ENCODE assay signal across 1 cellular context in genomic region chr12:109448707-109449390, GRCh38.
TF ChIP-seq lines count a peak whose summit lies in the region.

No MANE protein-coding gene starts in this region.

TF ChIP-seq in WTC11, 78 proteins besides CTCF, POLR2A, EP300 and RAD21 (continued from another document):
- TF ChIP-seq, protein P1, sequence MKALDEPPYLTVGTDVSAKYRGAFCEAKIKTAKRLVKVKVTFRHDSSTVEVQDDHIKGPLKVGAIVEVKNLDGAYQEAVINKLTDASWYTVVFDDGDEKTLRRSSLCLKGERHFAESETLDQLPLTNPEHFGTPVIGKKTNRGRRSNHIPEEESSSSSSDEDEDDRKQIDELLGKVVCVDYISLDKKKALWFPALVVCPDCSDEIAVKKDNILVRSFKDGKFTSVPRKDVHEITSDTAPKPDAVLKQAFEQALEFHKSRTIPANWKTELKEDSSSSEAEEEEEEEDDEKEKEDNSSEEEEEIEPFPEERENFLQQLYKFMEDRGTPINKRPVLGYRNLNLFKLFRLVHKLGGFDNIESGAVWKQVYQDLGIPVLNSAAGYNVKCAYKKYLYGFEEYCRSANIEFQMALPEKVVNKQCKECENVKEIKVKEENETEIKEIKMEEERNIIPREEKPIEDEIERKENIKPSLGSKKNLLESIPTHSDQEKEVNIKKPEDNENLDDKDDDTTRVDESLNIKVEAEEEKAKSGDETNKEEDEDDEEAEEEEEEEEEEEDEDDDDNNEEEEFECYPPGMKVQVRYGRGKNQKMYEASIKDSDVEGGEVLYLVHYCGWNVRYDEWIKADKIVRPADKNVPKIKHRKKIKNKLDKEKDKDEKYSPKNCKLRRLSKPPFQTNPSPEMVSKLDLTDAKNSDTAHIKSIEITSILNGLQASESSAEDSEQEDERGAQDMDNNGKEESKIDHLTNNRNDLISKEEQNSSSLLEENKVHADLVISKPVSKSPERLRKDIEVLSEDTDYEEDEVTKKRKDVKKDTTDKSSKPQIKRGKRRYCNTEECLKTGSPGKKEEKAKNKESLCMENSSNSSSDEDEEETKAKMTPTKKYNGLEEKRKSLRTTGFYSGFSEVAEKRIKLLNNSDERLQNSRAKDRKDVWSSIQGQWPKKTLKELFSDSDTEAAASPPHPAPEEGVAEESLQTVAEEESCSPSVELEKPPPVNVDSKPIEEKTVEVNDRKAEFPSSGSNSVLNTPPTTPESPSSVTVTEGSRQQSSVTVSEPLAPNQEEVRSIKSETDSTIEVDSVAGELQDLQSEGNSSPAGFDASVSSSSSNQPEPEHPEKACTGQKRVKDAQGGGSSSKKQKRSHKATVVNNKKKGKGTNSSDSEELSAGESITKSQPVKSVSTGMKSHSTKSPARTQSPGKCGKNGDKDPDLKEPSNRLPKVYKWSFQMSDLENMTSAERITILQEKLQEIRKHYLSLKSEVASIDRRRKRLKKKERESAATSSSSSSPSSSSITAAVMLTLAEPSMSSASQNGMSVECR (CRISPR knock-in tag; IDR thresholded peaks at IDR 0.05; ENCODE audit: borderline replicate concordance) = no peak
- no peak for TF ChIP-seq JUN (CRISPR knock-in tag; IDR thresholded peaks at IDR 0.05)
- TF ChIP-seq, protein P2, sequence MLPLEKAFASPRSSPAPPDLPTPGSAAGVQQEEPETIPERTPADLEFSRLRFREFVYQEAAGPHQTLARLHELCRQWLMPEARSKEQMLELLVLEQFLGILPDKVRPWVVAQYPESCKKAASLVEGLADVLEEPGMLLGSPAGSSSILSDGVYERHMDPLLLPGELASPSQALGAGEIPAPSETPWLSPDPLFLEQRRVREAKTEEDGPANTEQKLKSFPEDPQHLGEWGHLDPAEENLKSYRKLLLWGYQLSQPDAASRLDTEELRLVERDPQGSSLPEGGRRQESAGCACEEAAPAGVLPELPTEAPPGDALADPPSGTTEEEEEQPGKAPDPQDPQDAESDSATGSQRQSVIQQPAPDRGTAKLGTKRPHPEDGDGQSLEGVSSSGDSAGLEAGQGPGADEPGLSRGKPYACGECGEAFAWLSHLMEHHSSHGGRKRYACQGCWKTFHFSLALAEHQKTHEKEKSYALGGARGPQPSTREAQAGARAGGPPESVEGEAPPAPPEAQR (CRISPR knock-in tag; IDR thresholded peaks at IDR 0.05) = no peak
- TF ChIP-seq GRHL2 (CRISPR knock-in tag; IDR thresholded peaks at IDR 0.05; ENCODE audit: insufficient replicate concordance, severe bottlenecking) = no peak
- TF ChIP-seq ZNF317 (CRISPR knock-in tag; IDR thresholded peaks at IDR 0.05; ENCODE audit: borderline replicate concordance, low read depth) = no peak
- TF ChIP-seq, protein P3, sequence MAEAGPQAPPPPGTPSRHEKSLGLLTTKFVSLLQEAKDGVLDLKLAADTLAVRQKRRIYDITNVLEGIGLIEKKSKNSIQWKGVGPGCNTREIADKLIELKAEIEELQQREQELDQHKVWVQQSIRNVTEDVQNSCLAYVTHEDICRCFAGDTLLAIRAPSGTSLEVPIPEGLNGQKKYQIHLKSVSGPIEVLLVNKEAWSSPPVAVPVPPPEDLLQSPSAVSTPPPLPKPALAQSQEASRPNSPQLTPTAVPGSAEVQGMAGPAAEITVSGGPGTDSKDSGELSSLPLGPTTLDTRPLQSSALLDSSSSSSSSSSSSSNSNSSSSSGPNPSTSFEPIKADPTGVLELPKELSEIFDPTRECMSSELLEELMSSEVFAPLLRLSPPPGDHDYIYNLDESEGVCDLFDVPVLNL (CRISPR knock-in tag; IDR thresholded peaks at IDR 0.05; ENCODE audit: borderline replicate concordance, low read depth) = no peak
- no peak for TF ChIP-seq ELF4 (CRISPR knock-in tag; IDR thresholded peaks at IDR 0.05; ENCODE audit: low read depth)
- no peak for TF ChIP-seq GTF2I (CRISPR knock-in tag; conservative IDR thresholded peaks at IDR 0.05)
- TF ChIP-seq TCF7 (CRISPR knock-in tag; IDR thresholded peaks at IDR 0.05; ENCODE audit: low read depth) = no peak
- TF ChIP-seq NR2C2 (CRISPR knock-in tag; IDR thresholded peaks at IDR 0.05) = no peak
- TF ChIP-seq, protein P4, sequence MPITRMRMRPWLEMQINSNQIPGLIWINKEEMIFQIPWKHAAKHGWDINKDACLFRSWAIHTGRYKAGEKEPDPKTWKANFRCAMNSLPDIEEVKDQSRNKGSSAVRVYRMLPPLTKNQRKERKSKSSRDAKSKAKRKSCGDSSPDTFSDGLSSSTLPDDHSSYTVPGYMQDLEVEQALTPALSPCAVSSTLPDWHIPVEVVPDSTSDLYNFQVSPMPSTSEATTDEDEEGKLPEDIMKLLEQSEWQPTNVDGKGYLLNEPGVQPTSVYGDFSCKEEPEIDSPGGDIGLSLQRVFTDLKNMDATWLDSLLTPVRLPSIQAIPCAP (CRISPR knock-in tag; IDR thresholded peaks at IDR 0.05) = no peak
